ENCODE assay signal across 8 cellular contexts in the genomic region with DNA sequence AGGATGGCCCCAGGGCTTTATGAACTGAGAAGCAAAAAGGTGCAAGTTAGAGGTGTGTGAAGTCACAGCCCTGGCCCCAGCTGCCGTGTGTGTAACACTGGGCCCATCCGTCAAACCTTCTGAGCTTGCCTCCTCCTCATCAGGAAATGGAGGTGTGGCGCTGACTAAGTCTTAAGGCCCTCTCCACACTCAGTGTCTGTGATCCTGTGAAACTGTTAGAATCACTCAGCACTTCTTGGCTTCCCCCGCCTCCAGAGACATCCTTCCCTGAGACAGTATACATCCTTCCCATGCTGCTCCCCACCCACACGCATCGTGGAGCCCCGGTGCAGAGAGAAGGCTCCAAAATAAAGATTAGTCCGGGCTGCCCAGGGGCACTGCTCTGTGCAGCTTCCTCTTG. TPM values are rescaled to one million over a fixed set of nuclear protein-coding genes. Genes with fewer than 3 reads are reported as not detected.
DNase-seq lines count a peak whose midpoint lies in the region; ATAC-seq and TF ChIP-seq lines count a peak whose summit lies in the region.

No MANE protein-coding gene starts in this region.

- H3K4me3 ChIP-seq in GM12865 (ENCODE audit: low read depth, low read length): no peak overlapping the region
- no peak overlapping the region for H3K4me3 ChIP-seq in effector memory CD4-positive, alpha-beta T cell (ENCODE audit: insufficient read depth, low read depth, low read length, poor library complexity, severe bottlenecking)

- ATAC-seq in activated CD4-positive, CD25-positive, alpha-beta regulatory T cell treated with anti-CD3 and anti-CD28 coated beads, Interleukin-2, amount 50 U/mL, for 24 hours: peak; percentile 90 to 94
- ATAC-seq in HG03439 (IDR thresholded peaks at IDR 0.05; ENCODE audit: unreplicated experiment) (no peak), HG03469 (IDR thresholded peaks at IDR 0.05; ENCODE audit: unreplicated experiment) (no peak)

- peak; percentile 61 for DNase-seq in GM12865 (ENCODE audit: low read depth)
- DNase-seq in dermis blood vessel endothelial cell: peak; percentile 56
- DNase-seq in stimulated activated CD4-positive, alpha-beta T cell treated with anti-CD3 and anti-CD28 coated beads, Interleukin-2, amount 100 ng/mL, for 48 hours: peak; percentile 35 to 41
- DNase-seq in NCI-H748 (lab: John Stamatoyannopoulos, UW; ENCODE audit: unreplicated experiment): no peak
- no peak for DNase-seq in effector memory CD4-positive, alpha-beta T cell

- no peaks in the 10 kb centered on the region for H3K27me3 ChIP-seq in effector memory CD4-positive, alpha-beta T cell (replicated peaks; ENCODE audit: control insufficient read depth, insufficient read depth, low read length, poor library complexity, severe bottlenecking)

- no peaks in the 10 kb centered on the region for H3K36me3 ChIP-seq in effector memory CD4-positive, alpha-beta T cell (ENCODE audit: control insufficient read depth, insufficient read depth, low read length)

- H3K4me1 ChIP-seq in effector memory CD4-positive, alpha-beta T cell (ENCODE audit: control insufficient read depth, insufficient read depth, low read length, poor library complexity, severe bottlenecking): peaks cover 26% of the 10 kb centered on the region

- no peaks in the 10 kb centered on the region for H3K9me3 ChIP-seq in effector memory CD4-positive, alpha-beta T cell (ENCODE audit: control insufficient read depth, low read length)

- no peak for TF ChIP-seq CTCF in GM12865 (IDR thresholded peaks at IDR 0.05; ENCODE audit: insufficient read depth, low read depth, low read length, missing control alignments)

- H3K27ac ChIP-seq in effector memory CD4-positive, alpha-beta T cell (ENCODE audit: insufficient read depth, low read length, poor library complexity, severe bottlenecking): no peak overlapping the region

RNA-seq across cellular contexts. Expression of a gene that starts 33.3 kb away (rescaled TPM):
- 17.2 and 51.9 TPM in 2 replicates for total RNA-seq in dermis blood vessel endothelial cell

RNA-seq across cellular contexts. Expression of a gene that starts 56.2 kb away (rescaled TPM):
- total RNA-seq in dermis blood vessel endothelial cell: 34.9 and 50.3 TPM in 2 replicates

Comparison
In these comparisons a context has a peak if more than half of its experiments do, and no peak if none do; other contexts are left out.
1. DNase-seq: peak in GM12865 (single experiment), dermis blood vessel endothelial cell (single experiment) and stimulated activated CD4-positive, alpha-beta T cell treated with anti-CD3 and anti-CD28 coated beads, Interleukin-2, amount 100 ng/mL, for 48 hours (2 of 2); none in NCI-H748 (single experiment) and effector memory CD4-positive, alpha-beta T cell (0 of 3).
2. ATAC-seq: peak in activated CD4-positive, CD25-positive, alpha-beta regulatory T cell treated with anti-CD3 and anti-CD28 coated beads, Interleukin-2, amount 50 U/mL, for 24 hours (2 of 2); none in HG03439 (single experiment) and HG03469 (single experiment).